ENCODE assay signal across 5 cellular contexts in the genomic region with DNA sequence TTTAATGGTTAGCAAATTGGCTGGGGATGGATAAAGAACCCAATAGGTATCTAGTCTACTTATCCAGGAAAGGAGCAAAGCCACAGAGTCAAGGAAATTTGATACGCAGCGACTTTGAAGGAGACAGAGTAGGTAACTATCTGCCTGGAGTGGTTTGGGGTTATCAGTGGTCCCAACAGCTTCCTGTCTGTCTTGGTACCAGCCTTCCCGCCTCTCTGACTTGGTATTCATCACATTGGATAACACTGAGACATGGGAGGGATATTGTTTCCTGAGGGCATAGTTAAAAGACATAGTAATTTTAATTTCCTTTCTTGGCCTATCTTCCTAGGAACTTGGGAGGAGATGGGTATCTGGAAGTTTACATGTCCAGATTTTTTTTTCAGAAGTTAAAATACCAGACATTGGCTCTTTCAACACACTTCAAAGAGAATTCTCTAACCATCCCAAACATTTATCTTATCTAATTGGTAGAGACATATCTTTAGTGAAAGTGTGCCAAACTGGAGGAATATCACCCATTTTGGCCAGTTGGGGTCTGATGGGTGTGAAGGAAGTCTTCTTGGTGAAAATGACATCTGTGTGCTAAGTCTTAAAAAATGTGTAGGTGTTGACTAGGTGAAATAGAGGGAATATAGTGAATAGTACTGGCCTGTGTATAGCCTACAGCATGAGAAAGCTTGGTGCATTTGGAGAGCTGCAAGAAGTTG.
"Had no signal": no experiment of that assay in that cellular context is flagged by ENCODE, and none has a peak within 500 bp of the region (broad histone marks: within the 10 kb centered on the region; RNA-seq: fewer than 3 reads in every experiment).

No MANE protein-coding gene starts in this region.

- FAIRE-seq: HTR-8/SVneo had no signal

- DNase-seq: GOT3, H7, IMR-90 had no signal

- H3K4me3 ChIP-seq: HAP-1 had no signal

- H3K4me1 ChIP-seq: HAP-1 had no signal

- H3K36me3 ChIP-seq: HAP-1 had no signal

- H3K9me3 ChIP-seq: HAP-1 had no signal
